In genomic region chr4:14679906-14680305, GRCh38 we compare ENCODE assay signal across 22 cellular contexts.
"Had no signal": no experiment of that assay in that cellular context is flagged by ENCODE, and none has a peak within 500 bp of the region (broad histone marks: within the 10 kb centered on the region; RNA-seq: fewer than 3 reads in every experiment).

No MANE protein-coding gene starts in this region.

- H3K27me3 ChIP-seq: SJSA1 had no signal

- H3K4me2 ChIP-seq: SK-N-SH had no signal

- H3K4me1 ChIP-seq: SJSA1 had no signal

- H3K4me3 ChIP-seq: K562, SJSA1 had no signal

- DNase-seq: activated CD4-positive, alpha-beta T cell treated with anti-CD3 and anti-CD28 coated beads for 36 hours; activated CD4-positive, alpha-beta T cell treated with anti-CD3 and anti-CD28 coated beads, Interleukin-2, amount 10 ng/mL, durations not matched to agents 7 days and 5 days; activated CD4-positive, alpha-beta T cell treated with anti-CD3 and anti-CD28 coated beads, Interleukin-2, amount 50 U/mL, for 48 hours; activated CD8-positive, alpha-beta T cell treated with anti-CD3 and anti-CD28 coated beads, Interleukin-2, amount 10 ng/mL, durations not matched to agents 7 days and 5 days; activated effector memory CD4-positive, alpha-beta T cell treated with Interleukin-2 at 50 U/mL for 16 hours; activated naive CD4-positive, alpha-beta T cell; activated naive CD4-positive, alpha-beta T cell treated with anti-CD3 and anti-CD28 coated beads, Interleukin-2, amount 50 U/mL, for 16 hours; activated naive CD8-positive, alpha-beta T cell treated with anti-CD3 and anti-CD28 coated beads for 36 hours; activated T-cell treated with anti-CD3 and anti-CD28 coated beads, Interleukin-2, amount 50 U/mL, for 4 hours; amniotic stem cell; aorta; NCI-H1105 treated with DMSO at 0.1 percent for 48 hours; NCI-H1436; NCI-H1694 treated with DMSO at 0.1 percent for 48 hours; NCI-H2029; NCI-H345; NCI-H524 treated with DMSO at 0.1 percent for 48 hours; NK-92 treated with Interleukin-12 subunit alpha and Interleukin-12 subunit beta, amount 100 ng/mL, for 24 hours; Right ventricle myocardium superior; SK-N-SH had no signal

- H3K9ac ChIP-seq: SK-N-SH had no signal

- H3K9me3 ChIP-seq: SJSA1, SK-N-SH had no signal

- H3K36me3 ChIP-seq: SJSA1 had no signal

- H3K27ac ChIP-seq: SJSA1 had no signal
